Comparison of ENCODE assay signal across 25 cellular contexts in genomic region chr20:43829951-43830690, GRCh38.
A peak's percentile ranks its signal among the peaks of the same experiment; 100 is the strongest.
DNase-seq lines count a peak whose midpoint lies in the region; FAIRE-seq lines count a peak whose summit lies in the region.
"Had no signal": no experiment of that assay in that cellular context is flagged by ENCODE, and none has a peak within 500 bp of the region (broad histone marks: within the 10 kb centered on the region; RNA-seq: fewer than 3 reads in every experiment).

No MANE protein-coding gene starts in this region.

- no peak overlapping the region for H3K4me3 Mint-ChIP-seq in activated naive CD4-positive, alpha-beta T cell treated with anti-CD3 and anti-CD28 coated beads, Interleukin-2, amount 50 U/mL, for 24 hours
- H3K4me3 Mint-ChIP-seq in activated naive CD4-positive, alpha-beta T cell treated with anti-CD3 and anti-CD28 coated beads, Interleukin-2, amount 10 ng/mL, durations not matched to agents 7 days and 5 days: no peak overlapping the region
- H3K4me3 Mint-ChIP-seq: CD14-positive monocyte; CD4-positive, alpha-beta T cell; CD8-positive, alpha-beta memory T cell had no signal

- CTCF ChIA-PET in activated naive CD4-positive, alpha-beta T cell treated with anti-CD3 and anti-CD28 coated beads, Interleukin-2, amount 10 ng/mL, durations not matched to agents 7 days and 5 days (lab: Charles Lee): interaction anchor here (2.2 kb wide), 1 partner anchor 10 kb away, joined by 6 read pairs; no protein-coding TSS in a partner anchor

- no peaks in the 10 kb centered on the region for H3K27me3 Mint-ChIP-seq in activated naive CD4-positive, alpha-beta T cell treated with anti-CD3 and anti-CD28 coated beads, Interleukin-2, amount 50 U/mL, for 24 hours
- H3K27me3 Mint-ChIP-seq in activated naive CD4-positive, alpha-beta T cell treated with anti-CD3 and anti-CD28 coated beads, Interleukin-2, amount 10 ng/mL, durations not matched to agents 7 days and 5 days: peaks cover 29% of the 10 kb centered on the region

- H3K36me3 Mint-ChIP-seq in activated naive CD4-positive, alpha-beta T cell treated with anti-CD3 and anti-CD28 coated beads, Interleukin-2, amount 50 U/mL, for 24 hours: no peaks in the 10 kb centered on the region
- H3K36me3 Mint-ChIP-seq in activated naive CD4-positive, alpha-beta T cell treated with anti-CD3 and anti-CD28 coated beads, Interleukin-2, amount 10 ng/mL, durations not matched to agents 7 days and 5 days: no peaks in the 10 kb centered on the region
- H3K36me3 Mint-ChIP-seq: CD14-positive monocyte; CD8-positive, alpha-beta memory T cell had no signal

- H3K4me1 Mint-ChIP-seq in activated naive CD4-positive, alpha-beta T cell treated with anti-CD3 and anti-CD28 coated beads, Interleukin-2, amount 50 U/mL, for 24 hours: no peaks in the 10 kb centered on the region
- no peaks in the 10 kb centered on the region for H3K4me1 Mint-ChIP-seq in activated naive CD4-positive, alpha-beta T cell treated with anti-CD3 and anti-CD28 coated beads, Interleukin-2, amount 10 ng/mL, durations not matched to agents 7 days and 5 days
- H3K4me1 Mint-ChIP-seq: CD14-positive monocyte; CD8-positive, alpha-beta memory T cell had no signal

- no peaks in the 10 kb centered on the region for H3K9me3 Mint-ChIP-seq in activated naive CD4-positive, alpha-beta T cell treated with anti-CD3 and anti-CD28 coated beads, Interleukin-2, amount 50 U/mL, for 24 hours
- peaks cover 4% of the 10 kb centered on the region for H3K9me3 Mint-ChIP-seq in activated naive CD4-positive, alpha-beta T cell treated with anti-CD3 and anti-CD28 coated beads, Interleukin-2, amount 10 ng/mL, durations not matched to agents 7 days and 5 days
- H3K9me3 Mint-ChIP-seq: CD4-positive, alpha-beta T cell had no signal

- FAIRE-seq in HTR-8/SVneo (lab: Jason Lieb, UNC): peak; percentile 72
- FAIRE-seq: A549, D721Med, GM12878, GM19239, H1 had no signal

- DNase-seq in activated naive CD4-positive, alpha-beta T cell treated with anti-CD3 and anti-CD28 coated beads, Interleukin-2, amount 10 ng/mL, durations not matched to agents 7 days and 5 days: no peak
- DNase-seq in HTR-8/SVneo (ENCODE audit: insufficient read length, low spot score) (no peak), mesenteric fat pad (ENCODE audit: low spot score) (peak; percentile 74), NCI-H2196 (lab: John Stamatoyannopoulos, UW; ENCODE audit: unreplicated experiment) (no peak), amniotic stem cell (lab: John Stamatoyannopoulos, UW) (no peak)
- DNase-seq: 8988T; ACHN; AML-193; BE2C; CD4-positive, alpha-beta T cell; CD8-positive, alpha-beta memory T cell; DMS 273 treated with DMSO at 0.1 percent for 48 hours; DMS79; EL; GDM1; GM23248; H7; HCEC 1CT had no signal

- H3K27ac Mint-ChIP-seq in activated naive CD4-positive, alpha-beta T cell treated with anti-CD3 and anti-CD28 coated beads, Interleukin-2, amount 50 U/mL, for 24 hours: peak overlapping the region; percentile 38
- H3K27ac Mint-ChIP-seq in activated naive CD4-positive, alpha-beta T cell treated with anti-CD3 and anti-CD28 coated beads, Interleukin-2, amount 10 ng/mL, durations not matched to agents 7 days and 5 days: no peak overlapping the region
- H3K27ac Mint-ChIP-seq: CD14-positive monocyte; CD4-positive, alpha-beta T cell had no signal
